ENCODE assay signal across 29 cellular contexts in genomic region chrX:5265324-5265723, GRCh38.
"Had no signal": no experiment of that assay in that cellular context is flagged by ENCODE, and none has a peak within 500 bp of the region (broad histone marks: within the 10 kb centered on the region; RNA-seq: fewer than 3 reads in every experiment).

No MANE protein-coding gene starts in this region.

- H3K9me3 ChIP-seq: suprapubic skin, testis, thoracic aorta, thyroid gland, tibial artery, tibial nerve, transverse colon, upper lobe of left lung, upper lobe of right lung, uterus, vagina had no signal

- H3K4me3 ChIP-seq: stomach, suprapubic skin, testis, thoracic aorta, thyroid gland, tibial artery, tibial nerve, transverse colon, upper lobe of left lung, upper lobe of right lung, uterus, vagina had no signal

- DNase-seq: stimulated activated CD4-positive, alpha-beta T cell treated with anti-CD3 and anti-CD28 coated beads, Interleukin-2, amount 100 ng/mL, for 48 hours; stimulated activated CD4-positive, alpha-beta T cell treated with anti-CD3 and anti-CD28 coated beads, Interleukin-4, amount 100 ng/mL, for 1 hour; stimulated activated CD4-positive, alpha-beta T cell treated with anti-CD3 and anti-CD28 coated beads, Interleukin-4, amount 100 ng/mL, for 24 hours; stimulated activated CD4-positive, alpha-beta T cell treated with anti-CD3 and anti-CD28 coated beads, Interleukin-4, amount 100 ng/mL, for 4 hours; stimulated activated CD8-positive, alpha-beta memory T cell treated with anti-CD3 and anti-CD28 coated beads, Interleukin-4, amount 100 ng/mL, for 48 hours; stimulated activated naive B cell treated with anti-CD40 and anti-IgM and Interleukin-4, amounts not matched to agents 10 μg/mL and 1 μg/mL and 100 μg/mL, for 72 hours; stimulated activated naive CD4-positive, alpha-beta T cell; stimulated activated naive CD4-positive, alpha-beta T cell treated with Interleukin-2 at 50 U/mL for 16 hours; stimulated activated naive CD8-positive, alpha-beta T cell treated with anti-CD3 and anti-CD28 coated beads, Interleukin-15, amount 100 ng/mL, for 72 hours; stimulated activated naive CD8-positive, alpha-beta T cell treated with anti-CD3 and anti-CD28 coated beads, Interleukin-15, Interleukin-2, amounts not matched to agents 100 U/mL and 50 U/mL, for 24 hours; stomach; substantia nigra; testis; thyroid gland; tibial artery; transverse colon; trophoblast cell; upper lobe of left lung; upper lobe of right lung; uterus had no signal

- FAIRE-seq: urothelium cell line had no signal

- H3K36me3 ChIP-seq: stomach, suprapubic skin, thoracic aorta, thyroid gland, tibial artery, tibial nerve, transverse colon, upper lobe of left lung, upper lobe of right lung, uterus, vagina had no signal

- H3K9me3 Mint-ChIP-seq: stimulated activated effector memory CD8-positive, alpha-beta T cell treated with anti-CD3 and anti-CD28 coated beads, Interleukin-12 subunit alpha, Interleukin-12 subunit beta, amount 100 ng/mL, for 72 hours; stimulated activated memory B cell treated with anti-CD40 and anti-IgM and Interleukin-4, amounts not matched to agents 10 μg/mL and 1 μg/mL and 100 μg/mL, for 72 hours; stimulated activated naive B cell treated with anti-CD40 and anti-IgM and Interleukin-4, amounts not matched to agents 10 μg/mL and 1 μg/mL and 100 μg/mL, for 72 hours; stimulated activated naive CD8-positive, alpha-beta T cell treated with anti-CD3 and anti-CD28 coated beads, Interleukin-15, amount 100 ng/mL, for 72 hours; stimulated activated naive CD8-positive, alpha-beta T cell treated with anti-CD3 and anti-CD28 coated beads, Interleukin-15, Interleukin-2, amounts not matched to agents 100 ng/mL and 50 ng/mL, for 24 hours; type B pancreatic cell had no signal

- H3K4me1 ChIP-seq: stomach, suprapubic skin, testis, thyroid gland, tibial artery, tibial nerve, transverse colon, upper lobe of left lung, upper lobe of right lung, uterus, vagina had no signal

- H3K4me3 Mint-ChIP-seq: stimulated activated effector memory CD8-positive, alpha-beta T cell treated with anti-CD3 and anti-CD28 coated beads, Interleukin-12 subunit alpha, Interleukin-12 subunit beta, amount 100 ng/mL, for 72 hours; stimulated activated memory B cell treated with anti-CD40 and anti-IgM and Interleukin-4, amounts not matched to agents 10 μg/mL and 1 μg/mL and 100 μg/mL, for 72 hours; stimulated activated naive B cell treated with anti-CD40 and anti-IgM and Interleukin-4, amounts not matched to agents 10 μg/mL and 1 μg/mL and 100 μg/mL, for 72 hours; stimulated activated naive CD8-positive, alpha-beta T cell treated with anti-CD3 and anti-CD28 coated beads, Interleukin-15, amount 100 ng/mL, for 72 hours; stimulated activated naive CD8-positive, alpha-beta T cell treated with anti-CD3 and anti-CD28 coated beads, Interleukin-15, Interleukin-2, amounts not matched to agents 100 ng/mL and 50 ng/mL, for 24 hours; type B pancreatic cell had no signal

- ATAC-seq: stimulated activated effector memory CD8-positive, alpha-beta T cell treated with anti-CD3 and anti-CD28 coated beads, Interleukin-12 subunit alpha, Interleukin-12 subunit beta, amount 100 ng/mL, for 72 hours; stimulated activated memory B cell treated with anti-CD40 and anti-IgM and Interleukin-4, amounts not matched to agents 10 μg/mL and 1 μg/mL and 100 μg/mL, for 72 hours; stimulated activated naive B cell treated with anti-CD40 and anti-IgM and Interleukin-4, amounts not matched to agents 10 μg/mL and 1 μg/mL and 100 μg/mL, for 72 hours; stimulated activated naive CD8-positive, alpha-beta T cell treated with anti-CD3 and anti-CD28 coated beads, Interleukin-15, amount 100 ng/mL, for 72 hours; stimulated activated naive CD8-positive, alpha-beta T cell treated with anti-CD3 and anti-CD28 coated beads, Interleukin-15, Interleukin-2, amounts not matched to agents 100 U/mL and 50 U/mL, for 24 hours; upper lobe of right lung had no signal

- H3K27ac ChIP-seq: stomach, suprapubic skin, testis, thoracic aorta, thyroid gland, tibial artery, tibial nerve, transverse colon, upper lobe of left lung, upper lobe of right lung, uterus, vagina had no signal

- H3K36me3 Mint-ChIP-seq: stimulated activated effector memory CD8-positive, alpha-beta T cell treated with anti-CD3 and anti-CD28 coated beads, Interleukin-12 subunit alpha, Interleukin-12 subunit beta, amount 100 ng/mL, for 72 hours; stimulated activated memory B cell treated with anti-CD40 and anti-IgM and Interleukin-4, amounts not matched to agents 10 μg/mL and 1 μg/mL and 100 μg/mL, for 72 hours; stimulated activated naive B cell treated with anti-CD40 and anti-IgM and Interleukin-4, amounts not matched to agents 10 μg/mL and 1 μg/mL and 100 μg/mL, for 72 hours; type B pancreatic cell had no signal

- H3K4me1 Mint-ChIP-seq: stimulated activated effector memory CD8-positive, alpha-beta T cell treated with anti-CD3 and anti-CD28 coated beads, Interleukin-12 subunit alpha, Interleukin-12 subunit beta, amount 100 ng/mL, for 72 hours; stimulated activated memory B cell treated with anti-CD40 and anti-IgM and Interleukin-4, amounts not matched to agents 10 μg/mL and 1 μg/mL and 100 μg/mL, for 72 hours; stimulated activated naive B cell treated with anti-CD40 and anti-IgM and Interleukin-4, amounts not matched to agents 10 μg/mL and 1 μg/mL and 100 μg/mL, for 72 hours; stimulated activated naive CD8-positive, alpha-beta T cell treated with anti-CD3 and anti-CD28 coated beads, Interleukin-15, amount 100 ng/mL, for 72 hours had no signal

- H3K27me3 ChIP-seq: stomach, suprapubic skin, testis, thyroid gland, tibial artery, tibial nerve, transverse colon, upper lobe of left lung, upper lobe of right lung, uterus, vagina had no signal

- H3K27me3 Mint-ChIP-seq: stimulated activated memory B cell treated with anti-CD40 and anti-IgM and Interleukin-4, amounts not matched to agents 10 μg/mL and 1 μg/mL and 100 μg/mL, for 72 hours; stimulated activated naive B cell treated with anti-CD40 and anti-IgM and Interleukin-4, amounts not matched to agents 10 μg/mL and 1 μg/mL and 100 μg/mL, for 72 hours; stimulated activated naive CD8-positive, alpha-beta T cell treated with anti-CD3 and anti-CD28 coated beads, Interleukin-15, amount 100 ng/mL, for 72 hours; stimulated activated naive CD8-positive, alpha-beta T cell treated with anti-CD3 and anti-CD28 coated beads, Interleukin-15, Interleukin-2, amounts not matched to agents 100 ng/mL and 50 ng/mL, for 24 hours; type B pancreatic cell had no signal

- H3K27ac Mint-ChIP-seq: stimulated activated effector memory CD8-positive, alpha-beta T cell treated with anti-CD3 and anti-CD28 coated beads, Interleukin-12 subunit alpha, Interleukin-12 subunit beta, amount 100 ng/mL, for 72 hours; stimulated activated memory B cell treated with anti-CD40 and anti-IgM and Interleukin-4, amounts not matched to agents 10 μg/mL and 1 μg/mL and 100 μg/mL, for 72 hours; stimulated activated naive B cell treated with anti-CD40 and anti-IgM and Interleukin-4, amounts not matched to agents 10 μg/mL and 1 μg/mL and 100 μg/mL, for 72 hours; stimulated activated naive CD8-positive, alpha-beta T cell treated with anti-CD3 and anti-CD28 coated beads, Interleukin-15, amount 100 ng/mL, for 72 hours; stimulated activated naive CD8-positive, alpha-beta T cell treated with anti-CD3 and anti-CD28 coated beads, Interleukin-15, Interleukin-2, amounts not matched to agents 100 ng/mL and 50 ng/mL, for 24 hours; type B pancreatic cell had no signal
